ENCODE assay signal across 13 cellular contexts in genomic region chr1:93988634-93989350, GRCh38.
DNase-seq lines count a peak whose midpoint lies in the region; ATAC-seq and TF ChIP-seq lines count a peak whose summit lies in the region.
"Had no signal": no experiment of that assay in that cellular context is flagged by ENCODE, and none has a peak within 500 bp of the region (broad histone marks: within the 10 kb centered on the region; RNA-seq: fewer than 3 reads in every experiment).

No MANE protein-coding gene starts in this region.

- POLR2A ChIA-PET in PC-3 (lab: Charles Lee; ENCODE audit: unreplicated experiment), result no interaction called here
- POLR2A ChIA-PET in activated CD8-positive, alpha-beta T cell treated with anti-CD3 and anti-CD28 coated beads, Interleukin-2, amount 10 ng/mL, durations not matched to agents 7 days and 5 days (lab: Charles Lee), result interaction anchor here (0.5 kb wide), 1 partner anchor 75 kb away, joined by 3 read pairs; no protein-coding TSS in a partner anchor

- H2AFZ ChIP-seq in PC-3 (ENCODE audit: low read length) (peak overlapping the region; percentile 27; the same call in 1 of the 2 replicates), fibroblast of lung (ENCODE audit: low read length) (no peak overlapping the region)

- H3K27ac Mint-ChIP-seq in activated CD8-positive, alpha-beta T cell treated with anti-CD3 and anti-CD28 coated beads, Interleukin-2, amount 10 ng/mL, durations not matched to agents 7 days and 5 days, result no peak overlapping the region
- H3K27ac Mint-ChIP-seq: activated CD8-positive, alpha-beta memory T cell treated with anti-CD3 and anti-CD28 coated beads, Interleukin-2, amount 10 ng/mL, durations not matched to agents 7 days and 5 days had no signal

- no peak; the same call in 1 of the 2 replicates for ATAC-seq in PC-3
- ATAC-seq in GM18517 (IDR thresholded peaks at IDR 0.05; ENCODE audit: unreplicated experiment), result no peak
- ATAC-seq in activated CD8-positive, alpha-beta T cell treated with anti-CD3 and anti-CD28 coated beads, Interleukin-2, amount 10 ng/mL, durations not matched to agents 7 days and 5 days, result no peak
- ATAC-seq: activated CD8-positive, alpha-beta memory T cell treated with anti-CD3 and anti-CD28 coated beads, Interleukin-2, amount 10 ng/mL, durations not matched to agents 7 days and 5 days had no signal

- no peaks in the 10 kb centered on the region for H3K27me3 ChIP-seq in PC-3 (ENCODE audit: low read length)
- peaks cover 3% of the 10 kb centered on the region for H3K27me3 ChIP-seq in fibroblast of lung (ENCODE audit: control insufficient read depth, insufficient read depth, low read length)
- H3K27me3 ChIP-seq in prostate gland (replicated peaks; ENCODE audit: insufficient read depth), result no peaks in the 10 kb centered on the region
- H3K27me3 ChIP-seq in esophagus muscularis mucosa, result peaks cover 0 to 4% (median 0%) of the 10 kb centered on the region in 4 donors

- H3K36me3 Mint-ChIP-seq in activated CD8-positive, alpha-beta T cell treated with anti-CD3 and anti-CD28 coated beads, Interleukin-2, amount 10 ng/mL, durations not matched to agents 7 days and 5 days (ENCODE audit: low read depth), result no peaks in the 10 kb centered on the region
- H3K36me3 Mint-ChIP-seq: activated CD8-positive, alpha-beta memory T cell treated with anti-CD3 and anti-CD28 coated beads, Interleukin-2, amount 10 ng/mL, durations not matched to agents 7 days and 5 days had no signal

- H3K9me3 ChIP-seq in PC-3 (ENCODE audit: low read length), result no peaks in the 10 kb centered on the region
- no peaks in the 10 kb centered on the region for H3K9me3 ChIP-seq in fibroblast of lung (ENCODE audit: control insufficient read depth, insufficient read depth, low read depth, low read length)
- no peaks in the 10 kb centered on the region for H3K9me3 ChIP-seq in prostate gland
- no peaks in the 10 kb centered on the region for H3K9me3 ChIP-seq in esophagus muscularis mucosa

- TF ChIP-seq POLR2A in prostate gland (IDR thresholded peaks at IDR 0.05) (no peak), esophagus muscularis mucosa (IDR thresholded peaks at IDR 0.05; ENCODE audit: low read depth) (no peak)

- no peak overlapping the region for H3K27ac ChIP-seq in PC-3 (ENCODE audit: low read length)
- no peak overlapping the region for H3K27ac ChIP-seq in fibroblast of lung (ENCODE audit: insufficient read depth, low read length)
- H3K27ac ChIP-seq in prostate gland, result peak overlapping the region; percentile 43 to 53
- no peak overlapping the region for H3K27ac ChIP-seq in esophagus muscularis mucosa (replicated peaks in 1 of 4)

- H3K79me2 ChIP-seq in PC-3 (ENCODE audit: low read length), result no peaks in the 10 kb centered on the region
- no peaks in the 10 kb centered on the region for H3K79me2 ChIP-seq in fibroblast of lung (ENCODE audit: control insufficient read depth, insufficient read depth, low read length)

- no peaks in the 10 kb centered on the region for H3K9me3 Mint-ChIP-seq in activated CD8-positive, alpha-beta T cell treated with anti-CD3 and anti-CD28 coated beads, Interleukin-2, amount 10 ng/mL, durations not matched to agents 7 days and 5 days (ENCODE audit: insufficient read depth)

- peak overlapping the region; percentile 33 for H3K4me2 ChIP-seq in PC-3 (ENCODE audit: low read length)
- no peak overlapping the region for H3K4me2 ChIP-seq in fibroblast of lung (ENCODE audit: extremely low read depth, insufficient read depth, low read length)

- WGBS in prostate gland, result 27% methylated on average over 3 of the region's 3 CpGs
- WGBS in esophagus muscularis mucosa, result 63% methylated on average over 3 of the region's 3 CpGs

- H3K4me1 Mint-ChIP-seq in activated CD8-positive, alpha-beta T cell treated with anti-CD3 and anti-CD28 coated beads, Interleukin-2, amount 10 ng/mL, durations not matched to agents 7 days and 5 days (ENCODE audit: low read depth), result no peaks in the 10 kb centered on the region
- H3K4me1 Mint-ChIP-seq: activated CD8-positive, alpha-beta memory T cell treated with anti-CD3 and anti-CD28 coated beads, Interleukin-2, amount 10 ng/mL, durations not matched to agents 7 days and 5 days had no signal

- H4K20me1 ChIP-seq in PC-3 (ENCODE audit: low read length), result no peaks in the 10 kb centered on the region
- no peaks in the 10 kb centered on the region for H4K20me1 ChIP-seq in fibroblast of lung (ENCODE audit: control insufficient read depth, extremely low read depth, insufficient read depth, low read length)

- DNase-seq in ELF-1 (ENCODE audit: low read depth, low spot score) (peak; percentile 23), PC-3 (peak; percentile 75), fibroblast of lung (ENCODE audit: low read depth in 2 of 2) (peak; percentile 65 to 98), prostate gland (ENCODE audit: low spot score) (peak; percentile 63), esophagus muscularis mucosa (ENCODE audit: extremely low spot score) (no peak)
- no peak for DNase-seq in activated naive CD4-positive, alpha-beta T cell (lab: John Stamatoyannopoulos, UW)
- no peak for DNase-seq in activated CD8-positive, alpha-beta T cell treated with anti-CD3 and anti-CD28 coated beads, Interleukin-2, amount 10 ng/mL, durations not matched to agents 7 days and 5 days
- DNase-seq: activated CD8-positive, alpha-beta memory T cell treated with anti-CD3 and anti-CD28 coated beads, Interleukin-2, amount 10 ng/mL, durations not matched to agents 7 days and 5 days; amygdala; left cardiac atrium; NCI-H69; T-helper 2 cell had no signal

- intact Hi-C loops in PC-3 (cut with micrococcal nuclease) (no loop called here), prostate gland (cut with DNase I) (no loop called here), esophagus muscularis mucosa (cut with DNase I) (no loop called here)

- H3K36me3 ChIP-seq in PC-3 (ENCODE audit: low read depth, low read length) (no peaks in the 10 kb centered on the region), fibroblast of lung (ENCODE audit: control insufficient read depth, insufficient read depth, low read length) (no peaks in the 10 kb centered on the region), prostate gland (no peaks in the 10 kb centered on the region), esophagus muscularis mucosa (no peaks in the 10 kb centered on the region)

- H3F3A ChIP-seq in PC-3 (ENCODE audit: low read length, unreplicated experiment), result no peaks in the 10 kb centered on the region

- TF ChIP-seq EP300 in esophagus muscularis mucosa (IDR thresholded peaks at IDR 0.05), result no peak

- no peak overlapping the region for H3K9ac ChIP-seq in PC-3 (ENCODE audit: low read length)
- H3K9ac ChIP-seq in fibroblast of lung (ENCODE audit: insufficient read depth, low read length), result no peak overlapping the region

- H3K4me1 ChIP-seq in PC-3 (ENCODE audit: insufficient read depth, low read length) (peaks cover 19% of the 10 kb centered on the region), fibroblast of lung (ENCODE audit: control insufficient read depth, extremely low read depth, insufficient read depth, low read length) (no peaks in the 10 kb centered on the region), prostate gland (replicated peaks) (no peaks in the 10 kb centered on the region), esophagus muscularis mucosa (no peaks in the 10 kb centered on the region)

- no peaks in the 10 kb centered on the region for H3K9me2 ChIP-seq in PC-3 (replicated peaks; ENCODE audit: low read length)

- peaks cover 32% of the 10 kb centered on the region for H3K27me3 Mint-ChIP-seq in activated CD8-positive, alpha-beta T cell treated with anti-CD3 and anti-CD28 coated beads, Interleukin-2, amount 10 ng/mL, durations not matched to agents 7 days and 5 days (ENCODE audit: low read depth)

- BruUV-seq in PC-3 (replicated peaks; lab: Mats Ljungman, UMichigan), result no TSS peak

- TF ChIP-seq CTCF in PC-3 (conservative IDR thresholded peaks at IDR 0.05; ENCODE audit: low read depth, low read length) (no peak), fibroblast of lung (conservative IDR thresholded peaks at IDR 0.05 in 1 of 2, IDR thresholded peaks at IDR 0.05 in 1 of 2; ENCODE audit: low read depth in 1 of 2, low read length in 2 of 2) (no peak), prostate gland (IDR thresholded peaks at IDR 0.05) (no peak), esophagus muscularis mucosa (IDR thresholded peaks at IDR 0.05) (no peak)

- CTCF ChIA-PET in PC-3 (lab: Charles Lee), result no interaction called here
- CTCF ChIA-PET in activated CD8-positive, alpha-beta T cell treated with anti-CD3 and anti-CD28 coated beads, Interleukin-2, amount 10 ng/mL, durations not matched to agents 7 days and 5 days (lab: Charles Lee), result interaction anchor here (0.6 to 0.9 kb wide), 2 partner anchors 8 to 13 kb away, joined by 3 to 4 read pairs; no protein-coding TSS in a partner anchor

- H3K4me3 Mint-ChIP-seq in activated CD8-positive, alpha-beta T cell treated with anti-CD3 and anti-CD28 coated beads, Interleukin-2, amount 10 ng/mL, durations not matched to agents 7 days and 5 days, result no peak overlapping the region
- H3K4me3 Mint-ChIP-seq: activated CD8-positive, alpha-beta memory T cell treated with anti-CD3 and anti-CD28 coated beads, Interleukin-2, amount 10 ng/mL, durations not matched to agents 7 days and 5 days had no signal

- no peak overlapping the region for H3K4me3 ChIP-seq in PC-3 (ENCODE audit: low read length)
- H3K4me3 ChIP-seq in fibroblast of lung (replicated peaks in 1 of 4; ENCODE audit: control extremely low read depth in 1 of 4, insufficient read depth in 1 of 4, low read depth in 3 of 4, low read length in 4 of 4), result no peak overlapping the region
- H3K4me3 ChIP-seq in prostate gland, result no peak overlapping the region
- H3K4me3 ChIP-seq in esophagus muscularis mucosa, result no peak overlapping the region

Comparison
In these comparisons a context has a peak if more than half of its experiments do, and no peak if none do; other contexts are left out.
1. DNase-seq: peak in ELF-1 (single experiment), PC-3 (single experiment), fibroblast of lung (2 of 2) and prostate gland (single experiment); none in esophagus muscularis mucosa (single experiment), activated naive CD4-positive, alpha-beta T cell (0 of 4) and activated CD8-positive, alpha-beta T cell treated with anti-CD3 and anti-CD28 coated beads, Interleukin-2, amount 10 ng/mL, durations not matched to agents 7 days and 5 days (single experiment).
2. H3K27ac ChIP-seq: peak in prostate gland (2 of 2); none in PC-3 (single experiment), fibroblast of lung (single experiment) and esophagus muscularis mucosa (0 of 4).